ENCODE assay signal across 8 cellular contexts in the genomic region with DNA sequence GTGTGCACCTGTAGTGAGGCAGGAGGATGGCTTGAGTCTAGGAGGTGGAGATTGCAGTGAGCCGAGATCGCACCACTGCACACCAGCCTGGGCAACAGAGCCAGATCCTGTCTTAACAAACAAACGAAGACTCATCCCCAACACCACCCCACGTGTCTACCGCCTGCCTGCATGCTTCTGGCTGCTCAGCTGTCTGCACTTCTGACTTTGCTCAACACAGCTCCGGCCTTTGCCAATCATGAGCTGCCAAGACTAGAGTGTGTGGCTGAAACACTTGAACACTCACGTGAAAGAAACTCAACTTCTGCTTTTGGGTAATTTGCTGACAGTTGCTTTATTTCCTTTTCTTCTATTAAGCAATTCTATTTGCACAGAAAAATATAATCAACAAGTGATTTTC. TPM values are rescaled to one million over a fixed set of nuclear protein-coding genes. Genes with fewer than 3 reads are reported as not detected.
DNase-seq lines count a peak whose midpoint lies in the region; ATAC-seq and TF ChIP-seq lines count a peak whose summit lies in the region.

No MANE protein-coding gene starts in this region.

- H3K4me3 Mint-ChIP-seq in effector memory CD8-positive, alpha-beta T cell = no peak overlapping the region

- no peak for TF ChIP-seq CTCF in AG10803 (conservative IDR thresholded peaks at IDR 0.05; ENCODE audit: low read length)

- H3K9me3 Mint-ChIP-seq in effector memory CD8-positive, alpha-beta T cell = no peaks in the 10 kb centered on the region

- intact Hi-C loops in posterior vena cava (cut with DNase I) = no loop called here

- no peak overlapping the region for H3K4me3 ChIP-seq in AG10803 (ENCODE audit: low read length)

- DNase-seq in AG10803 (ENCODE audit: low read depth) = peak; percentile 88
- no peak for DNase-seq in effector memory CD8-positive, alpha-beta T cell
- peak; percentile 93 for DNase-seq in posterior vena cava (ENCODE audit: low spot score)
- DNase-seq in effector CD4-positive, alpha-beta T cell = no peak
- no peak for DNase-seq in NCI-H1105 (lab: John Stamatoyannopoulos, UW)
- DNase-seq in HPDE6-E6E7 (ENCODE audit: extremely low spot score) = no peak

- H3K36me3 Mint-ChIP-seq in effector memory CD8-positive, alpha-beta T cell (ENCODE audit: insufficient read depth) = no peaks in the 10 kb centered on the region

- H3K27ac Mint-ChIP-seq in effector memory CD8-positive, alpha-beta T cell = no peak overlapping the region

- ATAC-seq in GM19438 (IDR thresholded peaks at IDR 0.05; ENCODE audit: low read depth, unreplicated experiment) (peak; percentile 73), HG03469 (IDR thresholded peaks at IDR 0.05; ENCODE audit: unreplicated experiment) (peak; percentile 58)
- ATAC-seq in effector memory CD8-positive, alpha-beta T cell (replicated peaks) = peak; percentile 58

- peaks cover 6 to 11% of the 10 kb centered on the region in 2 donors for H3K27me3 Mint-ChIP-seq in effector memory CD8-positive, alpha-beta T cell

- peaks cover 0 to 5% of the 10 kb centered on the region in 2 donors for H3K4me1 Mint-ChIP-seq in effector memory CD8-positive, alpha-beta T cell (ENCODE audit: low read depth in 2 of 2)

RNA-seq across cellular contexts. Expression of a gene that starts 32.1 kb away (rescaled TPM):
- total RNA-seq in posterior vena cava = 10 to 100 TPM; 70.2 to 73.6 TPM

Comparison
In these comparisons a context has a peak if more than half of its experiments do, and no peak if none do; other contexts are left out.
1. DNase-seq: peak in AG10803 (single experiment) and posterior vena cava (single experiment); none in effector memory CD8-positive, alpha-beta T cell (0 of 3), effector CD4-positive, alpha-beta T cell (single experiment), NCI-H1105 (single experiment) and HPDE6-E6E7 (single experiment).
2. Peak in every context shown above with its lines, with median percentiles within 50 percentile points of each other: ATAC-seq.